1 cellular context compared by ENCODE assay signal in genomic region chr3:129927072-129927471, GRCh38.
TF ChIP-seq lines count a peak whose summit lies in the region.

No MANE protein-coding gene starts in this region.

TF ChIP-seq in HepG2, 621 proteins besides CTCF, POLR2A, EP300 and RAD21 (continued from another document):
- no peak; the same call in 1 of the 2 replicates for TF ChIP-seq HNF1A (IDR thresholded peaks at IDR 0.05; ENCODE audit: low read depth)
- TF ChIP-seq HNF1A (CRISPR knock-in tag; IDR thresholded peaks at IDR 0.05; ENCODE audit: borderline replicate concordance), result peak; percentile 57; the same call in 1 of the 2 replicates
- TF ChIP-seq MAFF (IDR thresholded peaks at IDR 0.05; ENCODE audit: low read depth, low read length), result peak; percentile 9; the same call in 1 of the 2 replicates
- TF ChIP-seq FOSL2 (CRISPR knock-in tag; IDR thresholded peaks at IDR 0.05), result peak; percentile 74
- TF ChIP-seq ARNT (IDR thresholded peaks at IDR 0.05), result no peak
- peak; percentile 72 for TF ChIP-seq NFE2L2 (IDR thresholded peaks at IDR 0.05; ENCODE audit: low read length)
- no peak for TF ChIP-seq PITX1 (CRISPR knock-in tag; IDR thresholded peaks at IDR 0.05)
- TF ChIP-seq ETV5 (CRISPR knock-in tag; IDR thresholded peaks at IDR 0.05; ENCODE audit: borderline replicate concordance), result no peak
- TF ChIP-seq TAF1 (CRISPR knock-in tag; IDR thresholded peaks at IDR 0.05), result 0 out of 2 replicates have a peak, but pooled peaks have one; percentile 19
